Comparison of ENCODE assay signal across 1 cellular context in the genomic region with DNA sequence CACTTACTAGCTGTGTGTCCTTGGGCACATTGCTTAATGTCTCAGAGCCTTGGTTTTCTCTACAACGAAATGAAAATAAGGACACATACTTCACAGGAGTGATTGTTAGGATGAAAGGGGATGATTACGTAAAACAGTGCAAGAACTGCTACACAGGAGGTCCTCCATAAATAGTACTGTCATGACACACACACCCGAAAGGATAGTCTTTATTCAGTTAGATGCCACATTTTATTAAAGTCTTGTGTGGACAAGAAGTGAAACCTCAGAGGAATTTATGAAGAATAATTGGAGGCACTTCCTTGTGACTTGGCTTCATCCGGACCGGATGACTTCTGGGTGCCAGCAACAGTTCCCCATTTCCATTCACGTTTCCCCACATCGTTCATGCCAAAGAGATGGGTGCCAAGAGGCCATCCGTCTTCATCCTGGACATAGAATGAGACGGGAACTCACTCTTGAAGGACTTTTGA.
TF ChIP-seq lines count a peak whose summit lies in the region.

No MANE protein-coding gene starts in this region.

TF ChIP-seq in A549, 52 proteins besides CTCF, POLR2A, EP300 and RAD21 (continued from another document):
- peak; percentile 93 for TF ChIP-seq JUNB (IDR thresholded peaks at IDR 0.05)
- TF ChIP-seq NR3C1 (IDR thresholded peaks at IDR 0.05), result no peak
- TF ChIP-seq EHF (CRISPR knock-in tag; IDR thresholded peaks at IDR 0.05), result peak; percentile 62
- no peak for TF ChIP-seq E2F6 (IDR thresholded peaks at IDR 0.05; ENCODE audit: borderline replicate concordance, low read depth)
- TF ChIP-seq POLR2AphosphoS2 (conservative IDR thresholded peaks at IDR 0.05; ENCODE audit: low read length), result no peak
- TF ChIP-seq CBX2 (IDR thresholded peaks at IDR 0.05; ENCODE audit: borderline replicate concordance, low read depth), result no peak
- TF ChIP-seq, protein P1, sequence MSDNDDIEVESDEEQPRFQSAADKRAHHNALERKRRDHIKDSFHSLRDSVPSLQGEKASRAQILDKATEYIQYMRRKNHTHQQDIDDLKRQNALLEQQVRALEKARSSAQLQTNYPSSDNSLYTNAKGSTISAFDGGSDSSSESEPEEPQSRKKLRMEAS (IDR thresholded peaks at IDR 0.05), result peak; percentile 69; the same call in 1 of the 2 replicates
- TF ChIP-seq NFE2L2 (conservative IDR thresholded peaks at IDR 0.05; ENCODE audit: low read length), result no peak
- peak; percentile 71 for TF ChIP-seq ZFP36 (IDR thresholded peaks at IDR 0.05; ENCODE audit: borderline replicate concordance, partially characterized antibody)
- no peak for TF ChIP-seq REST (IDR thresholded peaks at IDR 0.05)
- TF ChIP-seq RARB (CRISPR knock-in tag; IDR thresholded peaks at IDR 0.05), result peak; percentile 69
